In the genomic region with DNA sequence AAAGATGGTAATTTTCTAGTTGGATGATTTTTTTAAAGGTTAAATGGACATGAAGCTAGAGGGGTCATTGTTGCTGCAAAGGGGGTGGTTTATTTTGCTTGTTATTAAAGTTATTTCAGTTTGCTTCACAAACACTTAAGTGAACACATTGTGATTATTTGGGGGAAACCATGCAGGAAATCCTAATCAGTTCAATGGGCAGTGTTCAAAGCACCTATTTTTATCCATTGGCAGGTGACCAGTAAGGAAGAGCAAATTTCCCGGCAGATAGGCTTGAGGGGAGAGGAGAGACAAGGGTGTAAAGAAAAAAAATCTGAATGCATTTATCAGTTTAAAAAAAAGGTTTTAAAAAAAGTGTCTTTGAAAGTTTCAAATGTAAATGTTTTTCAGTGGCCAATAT, we compare ENCODE assay signal across 16 cellular contexts.
DNase-seq lines count a peak whose midpoint lies in the region; ATAC-seq and TF ChIP-seq lines count a peak whose summit lies in the region.
"Had no signal": no experiment of that assay in that cellular context is flagged by ENCODE, and none has a peak within 500 bp of the region (broad histone marks: within the 10 kb centered on the region; RNA-seq: fewer than 3 reads in every experiment).

No MANE protein-coding gene starts in this region.

- no peaks in the 10 kb centered on the region for H3K27me3 Mint-ChIP-seq in T-helper 1 cell treated with Interleukin-12 subunit alpha and Interleukin-12 subunit beta and Interleukin-4 antibody, amounts not matched to agents 30 μg/mL and 1 μg/mL, for 36 hours (ENCODE audit: low read depth)

- H3K4me3 ChIP-seq in DND-41 (ENCODE audit: low read depth in 1 of 2, low read length in 2 of 2) (peak overlapping the region in 1 of 2 experiments; percentile 49; a peak in 2 of 4 replicates), OCI-LY1 (ENCODE audit: low read depth, low read length, poor library complexity, severe bottlenecking) (peak overlapping the region; percentile 38)
- H3K4me3 ChIP-seq in effector memory CD4-positive, alpha-beta T cell (ENCODE audit: insufficient read depth, low read depth, low read length, poor library complexity, severe bottlenecking) = peak overlapping the region; percentile 23
- H3K4me3 ChIP-seq: body of pancreas had no signal

- H3K9ac ChIP-seq in DND-41 (ENCODE audit: low read depth, low read length) = peak overlapping the region; percentile 51
- H3K9ac ChIP-seq in OCI-LY1 (ENCODE audit: low read length) = peak overlapping the region; percentile 46; the same call in 1 of the 2 replicates

- no peak overlapping the region for H2AFZ ChIP-seq in DND-41 (ENCODE audit: low read depth, low read length)
- H2AFZ ChIP-seq in OCI-LY1 (ENCODE audit: low read length) = no peak overlapping the region

- H3K9me3 Mint-ChIP-seq in T-helper 1 cell treated with Interleukin-12 subunit alpha and Interleukin-12 subunit beta and Interleukin-4 antibody, amounts not matched to agents 30 μg/mL and 1 μg/mL, for 36 hours = no peaks in the 10 kb centered on the region

- H4K20me1 ChIP-seq in DND-41 (ENCODE audit: insufficient read depth, low read length) (no peaks in the 10 kb centered on the region), OCI-LY1 (ENCODE audit: insufficient read depth, low read length) (no peaks in the 10 kb centered on the region)

- ATAC-seq in DND-41 (ENCODE audit: insufficient read depth, low read depth) (no peak), GM19351 (IDR thresholded peaks at IDR 0.05; ENCODE audit: unreplicated experiment) (no peak)
- ATAC-seq: body of pancreas had no signal

- peaks cover 34% of the 10 kb centered on the region for H3K36me3 ChIP-seq in DND-41 (ENCODE audit: insufficient read depth, low read length)
- no peaks in the 10 kb centered on the region for H3K36me3 ChIP-seq in OCI-LY1 (ENCODE audit: insufficient read depth, low read length)
- H3K36me3 ChIP-seq in effector memory CD4-positive, alpha-beta T cell (ENCODE audit: control insufficient read depth, insufficient read depth, low read length) = no peaks in the 10 kb centered on the region

- H3K4me3 Mint-ChIP-seq in T-helper 1 cell treated with Interleukin-12 subunit alpha and Interleukin-12 subunit beta and Interleukin-4 antibody, amounts not matched to agents 30 μg/mL and 1 μg/mL, for 36 hours = peak overlapping the region; percentile 94

- DNase-seq in T-helper 1 cell = no peak
- DNase-seq in DND-41 = no peak
- DNase-seq in effector memory CD4-positive, alpha-beta T cell = no peak
- DNase-seq in DMS79 (lab: John Stamatoyannopoulos, UW) = no peak
- no peak for DNase-seq in DMS 273 (lab: John Stamatoyannopoulos, UW; ENCODE audit: unreplicated experiment)
- DNase-seq: 8988T, body of pancreas, Caco-2, NCI-H2081 treated with DMSO at 0.1 percent for 48 hours, occipital lobe, SIG-M5, substantia nigra had no signal

- TF ChIP-seq CTCF in DND-41 (IDR thresholded peaks at IDR 0.05; ENCODE audit: borderline replicate concordance, extremely low read depth, low read length, poor library complexity, severe bottlenecking) (no peak), OCI-LY1 (IDR thresholded peaks at IDR 0.05; ENCODE audit: low read length) (no peak)

- H3K27me3 ChIP-seq in DND-41 (ENCODE audit: insufficient read depth, low read length, poor library complexity) (no peaks in the 10 kb centered on the region), OCI-LY1 (ENCODE audit: insufficient read depth, low read length) (no peaks in the 10 kb centered on the region)
- no peaks in the 10 kb centered on the region for H3K27me3 ChIP-seq in effector memory CD4-positive, alpha-beta T cell (replicated peaks; ENCODE audit: control insufficient read depth, insufficient read depth, low read length, poor library complexity, severe bottlenecking)
- H3K27me3 ChIP-seq: body of pancreas had no signal

- peaks cover 56% of the 10 kb centered on the region for H3K4me1 Mint-ChIP-seq in T-helper 1 cell treated with Interleukin-12 subunit alpha and Interleukin-12 subunit beta and Interleukin-4 antibody, amounts not matched to agents 30 μg/mL and 1 μg/mL, for 36 hours (ENCODE audit: low read depth)

- peak overlapping the region; percentile 87 for H3K27ac ChIP-seq in DND-41 (ENCODE audit: low read length)
- peak overlapping the region; percentile 79 for H3K27ac ChIP-seq in OCI-LY1 (ENCODE audit: low read depth, low read length, poor library complexity, severe bottlenecking)
- peak overlapping the region; percentile 70 for H3K27ac ChIP-seq in effector memory CD4-positive, alpha-beta T cell (ENCODE audit: insufficient read depth, low read length, poor library complexity, severe bottlenecking)
- H3K27ac ChIP-seq: body of pancreas, HL-60 had no signal

- peaks cover 70% of the 10 kb centered on the region for H3K4me1 ChIP-seq in DND-41 (ENCODE audit: insufficient read depth, low read length)
- H3K4me1 ChIP-seq in OCI-LY1 (ENCODE audit: insufficient read depth, low read length, severe bottlenecking) = peaks cover 30% of the 10 kb centered on the region
- H3K4me1 ChIP-seq in effector memory CD4-positive, alpha-beta T cell (ENCODE audit: control insufficient read depth, insufficient read depth, low read length, poor library complexity, severe bottlenecking) = peaks cover 14% of the 10 kb centered on the region
- H3K4me1 ChIP-seq: body of pancreas, Caco-2 had no signal

- H3K79me2 ChIP-seq in DND-41 (ENCODE audit: insufficient read depth, low read length) = peaks cover 96% of the 10 kb centered on the region
- H3K79me2 ChIP-seq in OCI-LY1 (ENCODE audit: insufficient read depth, low read length) = no peaks in the 10 kb centered on the region

- peaks cover 30% of the 10 kb centered on the region for H3K36me3 Mint-ChIP-seq in T-helper 1 cell treated with Interleukin-12 subunit alpha and Interleukin-12 subunit beta and Interleukin-4 antibody, amounts not matched to agents 30 μg/mL and 1 μg/mL, for 36 hours (ENCODE audit: low read depth)

- no peaks in the 10 kb centered on the region for H3K9me2 ChIP-seq in OCI-LY1 (ENCODE audit: low read depth, low read length)

- H3F3A ChIP-seq in OCI-LY1 (ENCODE audit: insufficient read depth, low read length) = no peaks in the 10 kb centered on the region

- peak overlapping the region; percentile 98 for H3K27ac Mint-ChIP-seq in T-helper 1 cell treated with Interleukin-12 subunit alpha and Interleukin-12 subunit beta and Interleukin-4 antibody, amounts not matched to agents 30 μg/mL and 1 μg/mL, for 36 hours

- H3K9me3 ChIP-seq in DND-41 (ENCODE audit: insufficient read depth, low read length, severe bottlenecking) (no peaks in the 10 kb centered on the region), OCI-LY1 (ENCODE audit: low read length) (no peaks in the 10 kb centered on the region)
- H3K9me3 ChIP-seq in effector memory CD4-positive, alpha-beta T cell (ENCODE audit: control insufficient read depth, low read length) = no peaks in the 10 kb centered on the region
- H3K9me3 ChIP-seq: body of pancreas, Caco-2 had no signal

- H3K4me2 ChIP-seq in DND-41 (ENCODE audit: insufficient read depth, low read length) (peak overlapping the region; percentile 57), OCI-LY1 (ENCODE audit: low read length) (peak overlapping the region; percentile 88)
